10 cellular contexts compared by ENCODE assay signal in the genomic region with DNA sequence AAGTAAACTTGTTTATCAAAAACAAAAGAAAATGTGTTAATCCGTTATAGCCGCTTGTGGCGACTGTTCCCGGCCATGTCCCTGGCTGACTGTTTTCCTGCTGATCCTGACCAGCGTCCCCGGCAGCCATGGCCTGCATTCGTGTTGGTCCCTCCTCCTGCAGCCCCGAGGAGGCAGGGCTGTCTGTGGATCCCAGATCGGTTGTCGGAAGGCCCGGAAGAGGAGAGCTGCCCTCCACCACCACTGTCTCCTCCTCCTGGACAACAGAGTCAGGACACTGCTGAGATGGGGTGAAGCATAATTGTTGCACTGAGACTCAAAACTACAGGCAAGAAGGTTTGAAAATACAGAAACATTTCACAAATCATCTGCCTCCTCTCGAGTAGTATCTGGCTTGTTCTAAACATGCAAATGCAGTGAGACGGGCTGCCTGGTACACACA. TPM values are rescaled to one million over a fixed set of nuclear protein-coding genes. Genes with fewer than 3 reads are reported as not detected.
DNase-seq lines count a peak whose midpoint lies in the region; ATAC-seq and TF ChIP-seq lines count a peak whose summit lies in the region.
"Had no signal": no experiment of that assay in that cellular context is flagged by ENCODE, and none has a peak within 500 bp of the region (broad histone marks: within the 10 kb centered on the region; RNA-seq: fewer than 3 reads in every experiment).

No MANE protein-coding gene starts in this region.

- no peaks in the 10 kb centered on the region for H3K9me3 Mint-ChIP-seq in nephron progenitor cell
- no peaks in the 10 kb centered on the region for H3K9me3 Mint-ChIP-seq in activated CD4-positive, alpha-beta memory T cell treated with anti-CD3 and anti-CD28 coated beads for 36 hours
- no peaks in the 10 kb centered on the region for H3K9me3 Mint-ChIP-seq in activated naive CD4-positive, alpha-beta T cell treated with anti-CD3 and anti-CD28 coated beads, Interleukin-2, amount 50 U/mL, for 72 hours

- peak overlapping the region; percentile 97 for H3K27ac Mint-ChIP-seq in nephron progenitor cell
- H3K27ac Mint-ChIP-seq in activated CD4-positive, alpha-beta memory T cell treated with anti-CD3 and anti-CD28 coated beads for 36 hours: no peak overlapping the region
- no peak overlapping the region for H3K27ac Mint-ChIP-seq in activated naive CD4-positive, alpha-beta T cell treated with anti-CD3 and anti-CD28 coated beads, Interleukin-2, amount 50 U/mL, for 72 hours

- peak overlapping the region; percentile 5 for H3K4me3 Mint-ChIP-seq in nephron progenitor cell
- no peak overlapping the region for H3K4me3 Mint-ChIP-seq in activated CD4-positive, alpha-beta memory T cell treated with anti-CD3 and anti-CD28 coated beads for 36 hours

- no peaks in the 10 kb centered on the region for H3K36me3 ChIP-seq in OCI-LY3 (replicated peaks; ENCODE audit: low read depth, low read length)

- peak overlapping the region; percentile 29 for H3K4me2 ChIP-seq in OCI-LY3 (ENCODE audit: low read length)

- H3K9me3 ChIP-seq in OCI-LY3 (ENCODE audit: insufficient read depth, low read length): peaks cover 6% of the 10 kb centered on the region; the same call in 1 of the 2 replicates

- no peaks in the 10 kb centered on the region for H4K20me1 ChIP-seq in OCI-LY3 (ENCODE audit: insufficient read depth, low read length)

- peaks cover 49% of the 10 kb centered on the region for H3K4me1 Mint-ChIP-seq in nephron progenitor cell
- peaks cover 4% of the 10 kb centered on the region for H3K4me1 Mint-ChIP-seq in activated CD4-positive, alpha-beta memory T cell treated with anti-CD3 and anti-CD28 coated beads for 36 hours (ENCODE audit: low read depth)

- ATAC-seq in HG03025 (IDR thresholded peaks at IDR 0.05; ENCODE audit: low FRiP score, unreplicated experiment) (no peak), GM21423 (IDR thresholded peaks at IDR 0.05; ENCODE audit: unreplicated experiment) (no peak)
- no peak for ATAC-seq in activated naive CD4-positive, alpha-beta T cell treated with anti-CD3 and anti-CD28 coated beads, Interleukin-2, amount 50 U/mL, for 72 hours

- H3K27me3 ChIP-seq in OCI-LY3 (ENCODE audit: low read depth, low read length): peaks cover 17% of the 10 kb centered on the region

- DNase-seq in A172 (ENCODE audit: low spot score) (peak; percentile 38), fibroblast of pulmonary artery (ENCODE audit: low read depth) (peak; percentile 79), nephron progenitor cell (peak; percentile 52)
- no peak for DNase-seq in activated CD4-positive, alpha-beta memory T cell treated with anti-CD3 and anti-CD28 coated beads for 36 hours
- DNase-seq in activated naive CD4-positive, alpha-beta T cell treated with anti-CD3 and anti-CD28 coated beads, Interleukin-2, amount 50 U/mL, for 72 hours (ENCODE audit: low spot score in 2 of 2): no peak
- DNase-seq: small intestine had no signal

- H3K9ac ChIP-seq in OCI-LY3 (ENCODE audit: low read length): no peak overlapping the region

- POLR2A ChIA-PET in activated CD4-positive, alpha-beta memory T cell treated with anti-CD3 and anti-CD28 coated beads for 36 hours (lab: Charles Lee): no interaction called here

- TF ChIP-seq CTCF in OCI-LY3 (IDR thresholded peaks at IDR 0.05; ENCODE audit: low read depth, low read length): no peak
- TF ChIP-seq CTCF in fibroblast of pulmonary artery (IDR thresholded peaks at IDR 0.05; ENCODE audit: low read length, missing control alignments): peak; percentile 7
- TF ChIP-seq CTCF in nephron progenitor cell (IDR thresholded peaks at IDR 0.05): no peak

- no peak overlapping the region for H3K4me3 ChIP-seq in OCI-LY3 (ENCODE audit: low read length)
- H3K4me3 ChIP-seq in fibroblast of pulmonary artery (replicated peaks; ENCODE audit: low read depth, low read length): no peak overlapping the region

- H2AFZ ChIP-seq in OCI-LY3 (ENCODE audit: low read depth, low read length): no peak overlapping the region

- peaks cover 6% of the 10 kb centered on the region for H3K27me3 Mint-ChIP-seq in nephron progenitor cell (ENCODE audit: low read depth, poor library complexity)
- peaks cover 6% of the 10 kb centered on the region for H3K27me3 Mint-ChIP-seq in activated CD4-positive, alpha-beta memory T cell treated with anti-CD3 and anti-CD28 coated beads for 36 hours

- no peaks in the 10 kb centered on the region for H3K36me3 Mint-ChIP-seq in nephron progenitor cell (ENCODE audit: low read depth)
- no peaks in the 10 kb centered on the region for H3K36me3 Mint-ChIP-seq in activated CD4-positive, alpha-beta memory T cell treated with anti-CD3 and anti-CD28 coated beads for 36 hours
- no peaks in the 10 kb centered on the region for H3K36me3 Mint-ChIP-seq in activated naive CD4-positive, alpha-beta T cell treated with anti-CD3 and anti-CD28 coated beads, Interleukin-2, amount 50 U/mL, for 72 hours

- CTCF ChIA-PET in activated CD4-positive, alpha-beta memory T cell treated with anti-CD3 and anti-CD28 coated beads for 36 hours (lab: Charles Lee): interaction anchor here (1.1 kb wide), 1 partner anchor 10 kb away, joined by 4 read pairs; no protein-coding TSS in a partner anchor

- intact Hi-C loops in activated CD4-positive, alpha-beta memory T cell treated with anti-CD3 and anti-CD28 coated beads for 36 hours (cut with micrococcal nuclease): no loop called here

- no peak overlapping the region for H3K27ac ChIP-seq in OCI-LY3 (ENCODE audit: low read length)
- H3K27ac ChIP-seq: C4-2B had no signal

- H3K79me2 ChIP-seq in OCI-LY3 (ENCODE audit: low read length): no peaks in the 10 kb centered on the region

- H3K4me1 ChIP-seq in OCI-LY3 (ENCODE audit: low read length): peaks cover 17% of the 10 kb centered on the region; the same call in 1 of the 2 replicates

RNA-seq across cellular contexts. Expression of a gene that starts 3.6 kb away (rescaled TPM):
- total RNA-seq in A172 (2014; rRNA removed; shearing (Covaris generic)): 0.24 TPM in 1 of 2 replicates, not detected in the other
- total RNA-seq in activated CD4-positive, alpha-beta memory T cell treated with anti-CD3 and anti-CD28 coated beads for 36 hours: under 1 TPM in 1 of 2 experiments, not detected in 1; 0.19 TPM
- under 1 TPM in 1 of 2 donors, not detected in 1; 0.66 TPM for total RNA-seq in activated naive CD4-positive, alpha-beta T cell treated with anti-CD3 and anti-CD28 coated beads, Interleukin-2, amount 50 U/mL, for 72 hours

RNA-seq across cellular contexts. Expression of a gene that starts 12.8 kb away (rescaled TPM):
- total RNA-seq in A172 (2014; rRNA removed; shearing (Covaris generic)): 47.7 and 58.2 TPM in 2 replicates
- 10 to 100 TPM; 37.6 to 38.6 TPM for total RNA-seq in activated CD4-positive, alpha-beta memory T cell treated with anti-CD3 and anti-CD28 coated beads for 36 hours
- total RNA-seq in activated naive CD4-positive, alpha-beta T cell treated with anti-CD3 and anti-CD28 coated beads, Interleukin-2, amount 50 U/mL, for 72 hours: 10 to 100 TPM; 41.9 to 44.8 TPM

RNA-seq across cellular contexts. Expression of a gene that starts 13.0 kb away (rescaled TPM):
- total RNA-seq in A172 (2014; rRNA removed; shearing (Covaris generic)): 120 and 123 TPM in 2 replicates
- 100 to 1,000 TPM; 124 to 131 TPM for total RNA-seq in activated CD4-positive, alpha-beta memory T cell treated with anti-CD3 and anti-CD28 coated beads for 36 hours
- 100 to 1,000 TPM; 115 to 122 TPM for total RNA-seq in activated naive CD4-positive, alpha-beta T cell treated with anti-CD3 and anti-CD28 coated beads, Interleukin-2, amount 50 U/mL, for 72 hours

RNA-seq across cellular contexts. Expression of a gene that starts 30.9 kb away (rescaled TPM):
- total RNA-seq in A172 (2014; rRNA removed; shearing (Covaris generic)): 0.22 and 0.33 TPM in 2 replicates
- total RNA-seq in activated CD4-positive, alpha-beta memory T cell treated with anti-CD3 and anti-CD28 coated beads for 36 hours: under 1 TPM in 1 of 2 experiments, not detected in 1; 0.10 TPM
- total RNA-seq in activated naive CD4-positive, alpha-beta T cell treated with anti-CD3 and anti-CD28 coated beads, Interleukin-2, amount 50 U/mL, for 72 hours: under 1 TPM; 0.32 to 0.43 TPM

RNA-seq across cellular contexts. Expression of a gene that starts 37.1 kb away (rescaled TPM):
- 35.6 and 43.2 TPM in 2 replicates for total RNA-seq in A172 (2014; rRNA removed; shearing (Covaris generic))
- 100 to 1,000 TPM in 1 of 2 experiments, 10 to 100 TPM in 1; 96.0 to 108 TPM for total RNA-seq in activated CD4-positive, alpha-beta memory T cell treated with anti-CD3 and anti-CD28 coated beads for 36 hours
- 100 to 1,000 TPM; 108 to 174 TPM for total RNA-seq in activated naive CD4-positive, alpha-beta T cell treated with anti-CD3 and anti-CD28 coated beads, Interleukin-2, amount 50 U/mL, for 72 hours

Comparison
In these comparisons a context has a peak if more than half of its experiments do, and no peak if none do; other contexts are left out.
1. DNase-seq: peak in A172 (single experiment), fibroblast of pulmonary artery (single experiment) and nephron progenitor cell (single experiment); none in activated CD4-positive, alpha-beta memory T cell treated with anti-CD3 and anti-CD28 coated beads for 36 hours (single experiment) and activated naive CD4-positive, alpha-beta T cell treated with anti-CD3 and anti-CD28 coated beads, Interleukin-2, amount 50 U/mL, for 72 hours (0 of 2).